Comparison of ENCODE assay signal across 36 cellular contexts in genomic region chr16:6690741-6691140, GRCh38.
"Had no signal": no experiment of that assay in that cellular context is flagged by ENCODE, and none has a peak within 500 bp of the region (broad histone marks: within the 10 kb centered on the region; RNA-seq: fewer than 3 reads in every experiment).

No MANE protein-coding gene starts in this region.

- H3K27ac ChIP-seq: ascending aorta, cardiac muscle cell, VCaP had no signal

- H3K4me1 Mint-ChIP-seq: activated B cell treated with CpG ODN at 0.5 μM for 24 hours; activated CD4-positive, alpha-beta T cell treated with anti-CD3 and anti-CD28 coated beads, Interleukin-2, amount 10 ng/mL, durations not matched to agents 24 days and 14 days; activated naive CD4-positive, alpha-beta T cell treated with anti-CD3 and anti-CD28 coated beads, Interleukin-2, amount 50 U/mL, for 24 hours; activated naive CD8-positive, alpha-beta T cell treated with anti-CD3 and anti-CD28 coated beads, Interleukin-2, amount 10 ng/mL, durations not matched to agents 7 days and 5 days; activated naive CD8-positive, alpha-beta T cell treated with anti-CD3 and anti-CD28 coated beads, Interleukin-2, amount 50 U/mL, for 24 hours; activated T-helper 17 cell treated with anti-CD3 and anti-CD28 coated beads, Interleukin-2, amount 50 U/mL, for 72 hours; brain; central memory CD8-positive, alpha-beta T cell had no signal

- H3K4me3 Mint-ChIP-seq: activated B cell treated with CpG ODN at 0.5 μM for 24 hours; activated CD4-positive, alpha-beta memory T cell treated with anti-CD3 and anti-CD28 coated beads for 36 hours; activated CD4-positive, alpha-beta T cell treated with anti-CD3 and anti-CD28 coated beads, Interleukin-2, amount 10 ng/mL, durations not matched to agents 24 days and 14 days; activated CD8-positive, alpha-beta T cell treated with anti-CD3 and anti-CD28 coated beads for 36 hours; activated naive CD4-positive, alpha-beta T cell treated with anti-CD3 and anti-CD28 coated beads for 36 hours; activated naive CD4-positive, alpha-beta T cell treated with anti-CD3 and anti-CD28 coated beads, Interleukin-2, amount 50 U/mL, for 24 hours; activated naive CD8-positive, alpha-beta T cell; activated naive CD8-positive, alpha-beta T cell treated with anti-CD3 and anti-CD28 coated beads, Interleukin-2, amount 10 ng/mL, durations not matched to agents 7 days and 5 days; activated naive CD8-positive, alpha-beta T cell treated with anti-CD3 and anti-CD28 coated beads, Interleukin-2, amount 50 U/mL, for 24 hours; activated T-cell treated with anti-CD3 and anti-CD28 coated beads, Interleukin-2, amount 50 U/mL, for 4 hours; activated T-cell treated with anti-CD3 and anti-CD28 coated beads, Interleukin-2, amount 50 U/mL, for 72 hours; activated T-helper 1 cell treated with anti-CD3 and anti-CD28 coated beads, Interleukin-12 subunit alpha, Interleukin-12 subunit beta, Interleukin-2, Interleukin-4 antibody, amounts not matched to agents 30 ng/mL and 10 ng/mL and 1 ng/mL, durations not matched to agents 14 hours and 24 hours and 36 hours; activated T-helper 17 cell treated with anti-CD3 and anti-CD28 coated beads, Interleukin-2, amount 50 U/mL, for 72 hours; brain; central memory CD8-positive, alpha-beta T cell; T-helper 1 cell treated with Interleukin-12 subunit alpha and Interleukin-12 subunit beta and Interleukin-4 antibody, amounts not matched to agents 30 μg/mL and 1 μg/mL, for 36 hours; T-helper 2 cell treated with Interferon-gamma antibody and Interleukin-4, amounts not matched to agents 5 μg/mL and 100 μg/mL, for 36 hours had no signal

- DNase-seq: activated B cell treated with CpG ODN at 0.5 μM for 24 hours; activated CD4-positive, alpha-beta memory T cell treated with anti-CD3 and anti-CD28 coated beads for 36 hours; activated CD4-positive, alpha-beta T cell treated with anti-CD3 and anti-CD28 coated beads for 4 hours; activated CD4-positive, alpha-beta T cell treated with anti-CD3 and anti-CD28 coated beads, Interleukin-2, amount 10 ng/mL, durations not matched to agents 24 days and 14 days; activated CD4-positive, alpha-beta T cell treated with anti-CD3 and anti-CD28 coated beads, Interleukin-2, amount 50 U/mL, for 1 hour; activated CD4-positive, alpha-beta T cell treated with anti-CD3 and anti-CD28 coated beads, Interleukin-2, amount 50 U/mL, for 4 hours; activated CD4-positive, CD25-positive, alpha-beta regulatory T cell treated with anti-CD3 and anti-CD28 coated beads, Interleukin-2, amount 50 U/mL, for 72 hours; activated CD8-positive, alpha-beta memory T cell treated with anti-CD3 and anti-CD28 coated beads, Interleukin-2, amount 50 U/mL, for 4 hours; activated CD8-positive, alpha-beta T cell treated with anti-CD3 and anti-CD28 coated beads for 36 hours; activated effector memory CD4-positive, alpha-beta T cell treated with anti-CD3 and anti-CD28 coated beads, Interleukin-2, amount 50 U/mL, for 16 hours; activated gamma-delta T cell treated with Interleukin-2 at 50 U/mL for 16 hours; activated naive CD4-positive, alpha-beta T cell; activated naive CD4-positive, alpha-beta T cell treated with anti-CD3 and anti-CD28 coated beads for 36 hours; activated naive CD8-positive, alpha-beta T cell treated with anti-CD3 and anti-CD28 coated beads, Interleukin-2, amount 10 ng/mL, durations not matched to agents 7 days and 5 days; activated naive CD8-positive, alpha-beta T cell treated with anti-CD3 and anti-CD28 coated beads, Interleukin-2, amount 50 U/mL, for 24 hours; activated T-cell treated with anti-CD3 and anti-CD28 coated beads for 4 hours; activated T-cell treated with anti-CD3 and anti-CD28 coated beads, Interleukin-2, amount 50 U/mL, for 1 hour; activated T-cell treated with anti-CD3 and anti-CD28 coated beads, Interleukin-2, amount 50 U/mL, for 4 hours; activated T-cell treated with anti-CD3 and anti-CD28 coated beads, Interleukin-2, amount 50 U/mL, for 72 hours; amygdala; anterior cingulate cortex; SW 1271; T-helper 1 cell; T-helper 2 cell; T-helper 9 cell had no signal

- H3K27me3 ChIP-seq: ascending aorta, cardiac muscle cell had no signal

- H3K27ac Mint-ChIP-seq: activated B cell treated with CpG ODN at 0.5 μM for 24 hours; activated CD4-positive, alpha-beta memory T cell treated with anti-CD3 and anti-CD28 coated beads for 36 hours; activated CD4-positive, alpha-beta T cell treated with anti-CD3 and anti-CD28 coated beads, Interleukin-2, amount 10 ng/mL, durations not matched to agents 24 days and 14 days; activated CD8-positive, alpha-beta T cell treated with anti-CD3 and anti-CD28 coated beads for 36 hours; activated naive CD4-positive, alpha-beta T cell treated with anti-CD3 and anti-CD28 coated beads for 36 hours; activated naive CD4-positive, alpha-beta T cell treated with anti-CD3 and anti-CD28 coated beads, Interleukin-2, amount 50 U/mL, for 24 hours; activated naive CD8-positive, alpha-beta T cell; activated naive CD8-positive, alpha-beta T cell treated with anti-CD3 and anti-CD28 coated beads, Interleukin-2, amount 10 ng/mL, durations not matched to agents 7 days and 5 days; activated naive CD8-positive, alpha-beta T cell treated with anti-CD3 and anti-CD28 coated beads, Interleukin-2, amount 50 U/mL, for 24 hours; activated T-cell treated with anti-CD3 and anti-CD28 coated beads, Interleukin-2, amount 50 U/mL, for 72 hours; activated T-helper 1 cell treated with anti-CD3 and anti-CD28 coated beads, Interleukin-12 subunit alpha, Interleukin-12 subunit beta, Interleukin-2, Interleukin-4 antibody, amounts not matched to agents 30 ng/mL and 10 ng/mL and 1 ng/mL, durations not matched to agents 14 hours and 24 hours and 36 hours; activated T-helper 17 cell treated with anti-CD3 and anti-CD28 coated beads, Interleukin-2, amount 50 U/mL, for 72 hours; brain; T-helper 1 cell treated with Interleukin-12 subunit alpha and Interleukin-12 subunit beta and Interleukin-4 antibody, amounts not matched to agents 30 μg/mL and 1 μg/mL, for 36 hours; T-helper 2 cell treated with Interferon-gamma antibody and Interleukin-4, amounts not matched to agents 5 μg/mL and 100 μg/mL, for 36 hours had no signal

- H3K9me3 ChIP-seq: ascending aorta had no signal

- H3K4me3 ChIP-seq: ascending aorta, cardiac muscle cell had no signal

- H3K27me3 Mint-ChIP-seq: activated B cell treated with CpG ODN at 0.5 μM for 24 hours; activated CD4-positive, alpha-beta memory T cell treated with anti-CD3 and anti-CD28 coated beads for 36 hours; activated CD4-positive, alpha-beta T cell treated with anti-CD3 and anti-CD28 coated beads, Interleukin-2, amount 10 ng/mL, durations not matched to agents 24 days and 14 days; activated CD8-positive, alpha-beta T cell treated with anti-CD3 and anti-CD28 coated beads for 36 hours; activated naive CD4-positive, alpha-beta T cell treated with anti-CD3 and anti-CD28 coated beads, Interleukin-2, amount 50 U/mL, for 24 hours; activated naive CD8-positive, alpha-beta T cell; activated naive CD8-positive, alpha-beta T cell treated with anti-CD3 and anti-CD28 coated beads, Interleukin-2, amount 10 ng/mL, durations not matched to agents 7 days and 5 days; activated naive CD8-positive, alpha-beta T cell treated with anti-CD3 and anti-CD28 coated beads, Interleukin-2, amount 50 U/mL, for 24 hours; activated T-helper 17 cell treated with anti-CD3 and anti-CD28 coated beads, Interleukin-2, amount 50 U/mL, for 72 hours; brain; central memory CD8-positive, alpha-beta T cell had no signal

- H3K36me3 ChIP-seq: ascending aorta, cardiac muscle cell had no signal

- H3K4me1 ChIP-seq: ascending aorta had no signal

- H3K36me3 Mint-ChIP-seq: activated CD4-positive, alpha-beta memory T cell treated with anti-CD3 and anti-CD28 coated beads for 36 hours; activated naive CD4-positive, alpha-beta T cell treated with anti-CD3 and anti-CD28 coated beads, Interleukin-2, amount 50 U/mL, for 24 hours; activated naive CD8-positive, alpha-beta T cell; activated naive CD8-positive, alpha-beta T cell treated with anti-CD3 and anti-CD28 coated beads, Interleukin-2, amount 10 ng/mL, durations not matched to agents 7 days and 5 days; brain had no signal

- H3K9me3 Mint-ChIP-seq: brain had no signal
